1 cellular context compared by ENCODE assay signal in genomic region chr15:57376695-57377477, GRCh38.
TF ChIP-seq lines count a peak whose summit lies in the region.

No MANE protein-coding gene starts in this region.

TF ChIP-seq in HepG2, 621 proteins besides CTCF, POLR2A, EP300 and RAD21 (continued from another document and continues in another):
- peak; percentile 70; the same call in 1 of the 2 replicates for TF ChIP-seq ZNF318 (CRISPR knock-in tag; IDR thresholded peaks at IDR 0.05)
- peak; percentile 88 for TF ChIP-seq HIVEP1 (CRISPR knock-in tag; IDR thresholded peaks at IDR 0.05)
- TF ChIP-seq ZNF557 (CRISPR knock-in tag; IDR thresholded peaks at IDR 0.05): no peak
- TF ChIP-seq ZNF790 (CRISPR knock-in tag; IDR thresholded peaks at IDR 0.05; ENCODE audit: borderline replicate concordance): no peak
- TF ChIP-seq ZNF792 (CRISPR knock-in tag; IDR thresholded peaks at IDR 0.05): no peak
- TF ChIP-seq MAFG (CRISPR knock-in tag; IDR thresholded peaks at IDR 0.05): no peak
- no peak for TF ChIP-seq MBD4 (IDR thresholded peaks at IDR 0.05; ENCODE audit: borderline replicate concordance, low read length)
- TF ChIP-seq ZFP36L1 (CRISPR knock-in tag; IDR thresholded peaks at IDR 0.05): no peak
- TF ChIP-seq ZBTB40 (IDR thresholded peaks at IDR 0.05): no peak
- no peak; the same call in 1 of the 2 replicates for TF ChIP-seq ZBTB40 (CRISPR knock-in tag; IDR thresholded peaks at IDR 0.05)
- TF ChIP-seq E2F1 (CRISPR knock-in tag; IDR thresholded peaks at IDR 0.05): no peak
- no peak for TF ChIP-seq ZNF670 (CRISPR knock-in tag; IDR thresholded peaks at IDR 0.05; ENCODE audit: borderline replicate concordance)
- peak; percentile 68; the same call in 1 of the 2 replicates for TF ChIP-seq CREBL2 (CRISPR knock-in tag; IDR thresholded peaks at IDR 0.05; ENCODE audit: borderline replicate concordance)
- no peak; the same call in 1 of the 2 replicates for TF ChIP-seq PAX8 (CRISPR knock-in tag; IDR thresholded peaks at IDR 0.05; ENCODE audit: borderline replicate concordance)
- no peak for TF ChIP-seq ZSCAN22 (CRISPR knock-in tag; IDR thresholded peaks at IDR 0.05)
- TF ChIP-seq RFX3 (CRISPR knock-in tag; IDR thresholded peaks at IDR 0.05): no peak
- no peak for TF ChIP-seq PRDM4 (CRISPR knock-in tag; IDR thresholded peaks at IDR 0.05; ENCODE audit: borderline replicate concordance)
- no peak for TF ChIP-seq KDM1A (CRISPR knock-in tag; IDR thresholded peaks at IDR 0.05)
- TF ChIP-seq PREB (CRISPR knock-in tag; IDR thresholded peaks at IDR 0.05): no peak
- TF ChIP-seq MZF1 (CRISPR knock-in tag; IDR thresholded peaks at IDR 0.05; ENCODE audit: borderline replicate concordance): no peak
- TF ChIP-seq MED13 (CRISPR knock-in tag; IDR thresholded peaks at IDR 0.05): no peak
- TF ChIP-seq TFDP1 (CRISPR knock-in tag; IDR thresholded peaks at IDR 0.05; ENCODE audit: borderline replicate concordance): no peak
- TF ChIP-seq ZSCAN31 (CRISPR knock-in tag; IDR thresholded peaks at IDR 0.05; ENCODE audit: low read depth): 0 out of 2 replicates have a peak, but pooled peaks have one; percentile 24
- no peak for TF ChIP-seq SOX6 (IDR thresholded peaks at IDR 0.05)
- TF ChIP-seq SOX6 (CRISPR knock-in tag; IDR thresholded peaks at IDR 0.05): peak; percentile 62
- TF ChIP-seq ZXDC (CRISPR knock-in tag; IDR thresholded peaks at IDR 0.05): no peak
- no peak for TF ChIP-seq ZNF839 (CRISPR knock-in tag; IDR thresholded peaks at IDR 0.05; ENCODE audit: borderline replicate concordance)
- no peak for TF ChIP-seq RCOR2 (CRISPR knock-in tag; IDR thresholded peaks at IDR 0.05)
- peak; percentile 37; the same call in 1 of the 2 replicates for TF ChIP-seq BCL6 (CRISPR knock-in tag; IDR thresholded peaks at IDR 0.05)
